Comparison of ENCODE assay signal across 8 cellular contexts in the genomic region with DNA sequence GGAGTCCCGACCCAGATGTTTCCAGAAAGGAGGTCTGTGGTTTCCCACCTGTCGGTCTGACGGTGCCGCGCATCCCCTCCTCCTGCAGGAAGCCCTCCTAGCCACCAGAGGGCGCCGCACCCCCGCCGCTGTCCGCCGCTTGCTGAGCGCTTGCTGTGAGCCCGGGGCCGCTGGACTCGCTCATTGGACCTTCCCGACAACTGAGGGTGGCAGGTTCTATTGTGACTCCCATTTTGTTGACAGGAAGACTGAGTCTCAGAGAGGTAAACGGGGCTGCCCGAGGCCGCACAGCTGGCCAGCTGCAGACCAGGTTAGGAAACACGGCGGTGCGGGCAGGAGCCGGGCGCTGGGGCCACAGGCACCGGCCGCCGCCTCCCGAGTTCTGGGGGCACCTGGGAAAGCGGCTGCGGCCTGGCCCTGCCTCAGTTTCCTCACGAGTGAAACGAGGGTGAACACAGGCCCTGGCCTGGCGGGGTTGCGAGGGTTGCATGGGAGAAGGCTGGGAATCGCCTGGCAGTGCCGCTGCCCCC.
DNase-seq lines count a peak whose midpoint lies in the region; FAIRE-seq and TF ChIP-seq lines count a peak whose summit lies in the region.

No MANE protein-coding gene starts in this region.

- H3K27ac Mint-ChIP-seq in nephron progenitor cell = no peak overlapping the region

- H3K9me2 ChIP-seq in DOHH2 (replicated peaks; ENCODE audit: control insufficient read depth, low read length) = no peaks in the 10 kb centered on the region

- no peaks in the 10 kb centered on the region for H3K9me1 ChIP-seq in endothelial cell of umbilical vein (replicated peaks; ENCODE audit: control insufficient read depth, extremely low read depth, insufficient read depth, low read length)

- TF ChIP-seq EP300 in stomach (IDR thresholded peaks at IDR 0.05) = no peak

- H3K27ac ChIP-seq in DOHH2 (ENCODE audit: low read depth, low read length) = no peak overlapping the region
- no peak overlapping the region for H3K27ac ChIP-seq in endothelial cell of umbilical vein (ENCODE audit: insufficient read depth, low read depth, low read length)
- no peak overlapping the region for H3K27ac ChIP-seq in stomach

- no peaks in the 10 kb centered on the region for H3K36me3 ChIP-seq in DOHH2 (ENCODE audit: control insufficient read depth, low read length)
- H3K36me3 ChIP-seq in endothelial cell of umbilical vein (ENCODE audit: control insufficient read depth in 2 of 2, extremely low read depth in 1 of 2, insufficient read depth in 2 of 2, low read length in 2 of 2) = no peaks in the 10 kb centered on the region
- no peaks in the 10 kb centered on the region for H3K36me3 ChIP-seq in stomach

- CTCF ChIA-PET in endothelial cell of umbilical vein (lab: Charles Lee) = interaction anchor here (0.9 to 2.7 kb wide), 4 partner anchors 10 to 189 kb away, joined by 3 to 13 read pairs (median 6); no protein-coding TSS in a partner anchor

- dilution Hi-C loops in endothelial cell of umbilical vein (cut with MboI; ENCODE audit: extremely low pct_ligation_motif_present, low sequenced_read_pairs) = no loop called here

- no peaks in the 10 kb centered on the region for H3K9me3 ChIP-seq in DOHH2 (ENCODE audit: control insufficient read depth, insufficient read depth, low read length)
- H3K9me3 ChIP-seq in endothelial cell of umbilical vein (replicated peaks; ENCODE audit: control insufficient read depth, insufficient read depth, low read length) = no peaks in the 10 kb centered on the region
- no peaks in the 10 kb centered on the region for H3K9me3 ChIP-seq in stomach

- no peak overlapping the region for H2AFZ ChIP-seq in endothelial cell of umbilical vein (ENCODE audit: low read depth, low read length)

- FAIRE-seq in endothelial cell of umbilical vein (lab: Jason Lieb, UNC) = no peak

- DNase-seq in NCI-H226 = peak; percentile 24
- peak; percentile 33 to 35 for DNase-seq in activated CD8-positive, alpha-beta memory T cell treated with anti-CD3 and anti-CD28 coated beads for 4 hours (ENCODE audit: low read depth in 2 of 2)
- DNase-seq in endothelial cell of umbilical vein (ENCODE audit: low read depth, low spot score) = peak; percentile 44
- DNase-seq in nephron progenitor cell = peak; percentile 85
- DNase-seq in stomach = peak; percentile 64
- no peak for DNase-seq in GOT3 (lab: John Stamatoyannopoulos, UW)
- no peak for DNase-seq in H4 (ENCODE audit: low spot score)

- H3F3A ChIP-seq in DOHH2 (ENCODE audit: control insufficient read depth, insufficient read depth) = peaks cover 9% of the 10 kb centered on the region

- H3K4me3 Mint-ChIP-seq in nephron progenitor cell = no peak overlapping the region

- no peaks in the 10 kb centered on the region for H3K36me3 Mint-ChIP-seq in nephron progenitor cell (ENCODE audit: low read depth)

- BruUV-seq in endothelial cell of umbilical vein (replicated peaks; lab: Mats Ljungman, UMichigan) = no TSS peak

- TF ChIP-seq CTCF in DOHH2 (IDR thresholded peaks at IDR 0.05; ENCODE audit: low read depth, low read length, poor library complexity, severe bottlenecking) = peak; percentile 96
- TF ChIP-seq CTCF in endothelial cell of umbilical vein (IDR thresholded peaks at IDR 0.05; ENCODE audit: extremely low read depth in 1 of 2, insufficient read depth in 1 of 2, low read depth in 1 of 2, low read length in 2 of 2) = peak; percentile 95 to 96
- TF ChIP-seq CTCF in nephron progenitor cell (IDR thresholded peaks at IDR 0.05) = peak; percentile 99
- TF ChIP-seq CTCF in stomach (IDR thresholded peaks at IDR 0.05) = peak in 6 of 7 experiments; percentile 21 to 95 (median 88)

- no peaks in the 10 kb centered on the region for H4K20me1 ChIP-seq in DOHH2 (ENCODE audit: control insufficient read depth, insufficient read depth, low read depth, low read length)
- H4K20me1 ChIP-seq in endothelial cell of umbilical vein (replicated peaks; ENCODE audit: control insufficient read depth, extremely low read depth, insufficient read depth, low read length) = no peaks in the 10 kb centered on the region

- WGBS in stomach, 5 donors = 40 to 60% (median 49%) methylated on average over 24 to 36 of the region's 36 CpGs

- H3K79me2 ChIP-seq in DOHH2 (ENCODE audit: control insufficient read depth, low read length) = no peaks in the 10 kb centered on the region
- H3K79me2 ChIP-seq in endothelial cell of umbilical vein (ENCODE audit: control insufficient read depth, insufficient read depth, low read length) = no peaks in the 10 kb centered on the region

- TF ChIP-seq POLR2A in endothelial cell of umbilical vein (IDR thresholded peaks at IDR 0.05; ENCODE audit: low read depth, low read length) (no peak), stomach (IDR thresholded peaks at IDR 0.05) (no peak)

- peaks cover 56% of the 10 kb centered on the region for H3K4me1 ChIP-seq in DOHH2 (ENCODE audit: control insufficient read depth, low read length)
- peaks cover 8% of the 10 kb centered on the region for H3K4me1 ChIP-seq in endothelial cell of umbilical vein (ENCODE audit: control insufficient read depth, extremely low read depth, insufficient read depth, low read length)
- peaks cover 42 to 77% (median 65%) of the 10 kb centered on the region in 4 donors for H3K4me1 ChIP-seq in stomach

- POLR2A ChIA-PET in endothelial cell of umbilical vein (lab: Charles Lee) = no interaction called here

- no peaks in the 10 kb centered on the region for H3K9me3 Mint-ChIP-seq in nephron progenitor cell

- peaks cover 57% of the 10 kb centered on the region for H3K4me1 Mint-ChIP-seq in nephron progenitor cell

- H3K4me3 ChIP-seq in DOHH2 (ENCODE audit: low read length) (no peak overlapping the region), endothelial cell of umbilical vein (replicated peaks in 1 of 3; ENCODE audit: insufficient read depth in 1 of 3, low read depth in 1 of 3, low read length in 3 of 3) (no peak overlapping the region), stomach (peak overlapping the region in 2 of 4 donors; percentile 13 to 31)

- H3K27me3 ChIP-seq in DOHH2 (ENCODE audit: control insufficient read depth, low read length) (peaks cover 10% of the 10 kb centered on the region; the same call in 1 of the 2 replicates), endothelial cell of umbilical vein (ENCODE audit: control insufficient read depth in 2 of 2, insufficient read depth in 2 of 2, low read length in 2 of 2) (no peaks in the 10 kb centered on the region), stomach (peaks cover 0 to 3% (median 0%) of the 10 kb centered on the region in 3 donors)

- H3K9ac ChIP-seq in endothelial cell of umbilical vein (replicated peaks; ENCODE audit: extremely low read depth, insufficient read depth, low read length) = no peak overlapping the region

- intact Hi-C loops in endothelial cell of umbilical vein (cut with micrococcal nuclease) (loop anchor here (10.0 kb wide), 1 partner anchor 311 kb away; a partner anchor contains a TSS), stomach (cut with DNase I; ENCODE audit: low total_unique reads) (no loop called here)

- H3K27me3 Mint-ChIP-seq in nephron progenitor cell (ENCODE audit: low read depth, poor library complexity) = peaks cover 63% of the 10 kb centered on the region

- H3K4me2 ChIP-seq in DOHH2 (ENCODE audit: low read length) = peak overlapping the region; percentile 43
- no peak overlapping the region for H3K4me2 ChIP-seq in endothelial cell of umbilical vein (ENCODE audit: insufficient read depth, low read length)

TF ChIP-seq in endothelial cell of umbilical vein, 7 proteins besides CTCF, POLR2A, EP300 and RAD21:
- TF ChIP-seq POLR2AphosphoS5 (IDR thresholded peaks at IDR 0.05; ENCODE audit: insufficient read depth, low read depth, low read length) (peak; percentile 17), JUN (IDR thresholded peaks at IDR 0.05; ENCODE audit: borderline replicate concordance, insufficient read depth, insufficient read length, low read depth) (no peak)

Comparison
In these comparisons a context has a peak if more than half of its experiments do, and no peak if none do; other contexts are left out.
1. DNase-seq: peak in NCI-H226 (single experiment), activated CD8-positive, alpha-beta memory T cell treated with anti-CD3 and anti-CD28 coated beads for 4 hours (2 of 2), endothelial cell of umbilical vein (single experiment), nephron progenitor cell (single experiment) and stomach (single experiment); none in GOT3 (single experiment) and H4 (single experiment).
2. Peak in every context shown above with its lines, with median percentiles within 50 percentile points of each other: CTCF ChIP-seq.